25 cellular contexts compared by ENCODE assay signal in the genomic region with DNA sequence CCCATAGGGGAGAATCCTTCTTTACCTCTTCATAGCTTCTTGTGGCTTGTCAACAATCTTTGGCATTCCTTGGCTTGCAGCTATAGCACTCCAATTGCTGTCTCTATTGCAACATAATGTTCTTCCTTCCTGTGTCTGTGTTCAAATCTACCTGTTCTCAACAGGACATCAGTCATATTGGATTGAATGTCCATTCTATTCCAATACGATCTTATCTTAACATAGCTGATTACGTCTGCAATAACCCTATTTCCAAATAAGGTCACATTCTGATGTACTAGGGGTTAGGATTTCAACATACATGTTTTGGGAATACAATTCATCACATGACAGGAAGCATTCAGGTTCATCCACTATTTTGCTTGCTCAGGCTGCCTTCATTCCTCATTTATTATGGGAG.
"Had no signal": no experiment of that assay in that cellular context is flagged by ENCODE, and none has a peak within 500 bp of the region (broad histone marks: within the 10 kb centered on the region; RNA-seq: fewer than 3 reads in every experiment).

No MANE protein-coding gene starts in this region.

- H3K9me3 Mint-ChIP-seq: dendritic cell treated with granulocyte-macrophage colony-stimulating factor and Interleukin-4, amounts not matched to agents 40 ng/mL and 50 ng/mL, for 4 days; effector memory CD8-positive, alpha-beta T cell had no signal

- H3K27ac Mint-ChIP-seq: dendritic cell treated with granulocyte-macrophage colony-stimulating factor and Interleukin-4, amounts not matched to agents 40 ng/mL and 50 ng/mL, for 4 days; effector memory CD8-positive, alpha-beta T cell; immature natural killer cell; naive thymus-derived CD8-positive, alpha-beta T cell; type B pancreatic cell had no signal

- H3K9me3 ChIP-seq: esophagus squamous epithelium, gastroesophageal sphincter, left ventricle myocardium inferior, mucosa of descending colon, neutrophil, psoas muscle, stomach had no signal

- H3K4me3 Mint-ChIP-seq: dendritic cell treated with granulocyte-macrophage colony-stimulating factor and Interleukin-4, amounts not matched to agents 40 ng/mL and 50 ng/mL, for 4 days; effector memory CD8-positive, alpha-beta T cell; immature natural killer cell; naive thymus-derived CD8-positive, alpha-beta T cell; type B pancreatic cell had no signal

- FAIRE-seq: colon, kidney, small intestine, urothelium cell line had no signal

- H3K27ac ChIP-seq: epithelial cell of prostate, esophagus squamous epithelium, gastroesophageal sphincter, left ventricle myocardium inferior, neutrophil, psoas muscle, stomach had no signal

- H3K4me1 ChIP-seq: psoas muscle had no signal

- H3K36me3 ChIP-seq: esophagus squamous epithelium, gastroesophageal sphincter, left ventricle myocardium inferior, neutrophil, stomach had no signal

- DNase-seq: effector memory CD8-positive, alpha-beta T cell; esophagus squamous epithelium; glutamatergic neuron; immature natural killer cell; kidney; left cardiac atrium; left ventricle myocardium inferior; mucosa of descending colon; naive thymus-derived CD8-positive, alpha-beta T cell; psoas muscle; retina; stimulated activated CD4-positive, alpha-beta T cell treated with anti-CD3 and anti-CD28 coated beads, Interleukin-12 subunit alpha, Interleukin-12 subunit beta, amount 100 ng/mL, for 4 hours; stimulated activated naive CD4-positive, alpha-beta T cell; stomach; substantia nigra had no signal

- H3K27me3 ChIP-seq: esophagus squamous epithelium, gastroesophageal sphincter, neutrophil, stomach had no signal

- H3K4me1 Mint-ChIP-seq: immature natural killer cell; naive thymus-derived CD8-positive, alpha-beta T cell had no signal

- H3K27me3 Mint-ChIP-seq: dendritic cell treated with granulocyte-macrophage colony-stimulating factor and Interleukin-4, amounts not matched to agents 40 ng/mL and 50 ng/mL, for 4 days; type B pancreatic cell had no signal

- H3K4me3 ChIP-seq: esophagus squamous epithelium, gastroesophageal sphincter, left ventricle myocardium inferior, lung, mucosa of descending colon, psoas muscle, stomach had no signal

- ATAC-seq: effector memory CD8-positive, alpha-beta T cell; gastroesophageal sphincter; left cardiac atrium; mucosa of descending colon; naive thymus-derived CD8-positive, alpha-beta T cell; psoas muscle; sciatic nerve had no signal

- H3K36me3 Mint-ChIP-seq: immature natural killer cell; naive thymus-derived CD8-positive, alpha-beta T cell; type B pancreatic cell had no signal
